Comparison of ENCODE assay signal across 2 cellular contexts in the genomic region with DNA sequence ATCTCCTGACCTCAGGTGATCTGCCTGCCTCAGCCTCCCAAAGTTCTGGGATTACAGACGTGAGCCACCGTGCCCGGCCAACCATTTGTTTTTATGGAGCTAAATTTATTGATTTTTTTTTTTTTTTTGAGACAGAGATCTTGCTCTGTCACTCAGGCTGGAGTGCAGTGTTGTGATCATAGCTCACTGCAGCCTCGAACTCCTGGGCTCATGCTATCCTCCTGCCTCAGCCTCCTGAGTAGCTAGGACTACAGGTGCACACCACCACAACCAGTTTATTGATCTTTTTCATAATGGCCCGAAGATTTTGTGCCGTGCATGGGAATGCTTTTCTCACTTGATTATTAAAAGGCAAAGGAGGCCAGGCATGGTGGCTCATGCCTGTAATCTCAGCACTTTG.
TF ChIP-seq lines count a peak whose summit lies in the region.

No MANE protein-coding gene starts in this region.

TF ChIP-seq in HEK293T, 16 proteins besides CTCF, POLR2A, EP300 and RAD21:
- TF ChIP-seq ZNF384 (IDR thresholded peaks at IDR 0.05), result peak; percentile 62; the same call in 1 of the 2 replicates
- TF ChIP-seq, protein P1, sequence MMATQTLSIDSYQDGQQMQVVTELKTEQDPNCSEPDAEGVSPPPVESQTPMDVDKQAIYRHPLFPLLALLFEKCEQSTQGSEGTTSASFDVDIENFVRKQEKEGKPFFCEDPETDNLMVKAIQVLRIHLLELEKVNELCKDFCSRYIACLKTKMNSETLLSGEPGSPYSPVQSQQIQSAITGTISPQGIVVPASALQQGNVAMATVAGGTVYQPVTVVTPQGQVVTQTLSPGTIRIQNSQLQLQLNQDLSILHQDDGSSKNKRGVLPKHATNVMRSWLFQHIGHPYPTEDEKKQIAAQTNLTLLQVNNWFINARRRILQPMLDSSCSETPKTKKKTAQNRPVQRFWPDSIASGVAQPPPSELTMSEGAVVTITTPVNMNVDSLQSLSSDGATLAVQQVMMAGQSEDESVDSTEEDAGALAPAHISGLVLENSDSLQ (IDR thresholded peaks at IDR 0.05), result peak; percentile 67

TF ChIP-seq in HepG2, 621 proteins besides CTCF, POLR2A, EP300 and RAD21:
- TF ChIP-seq ZNF362 (CRISPR knock-in tag; IDR thresholded peaks at IDR 0.05; ENCODE audit: borderline replicate concordance) (peak; percentile 73), ZMYM3 (CRISPR knock-in tag; IDR thresholded peaks at IDR 0.05) (peak; percentile 42; the same call in 1 of the 2 replicates), ZNF460 (CRISPR knock-in tag; IDR thresholded peaks at IDR 0.05; ENCODE audit: borderline replicate concordance) (peak; percentile 84), ZNF770 (CRISPR knock-in tag; IDR thresholded peaks at IDR 0.05) (peak; percentile 82; the same call in 1 of the 2 replicates)
